In the genomic region with DNA sequence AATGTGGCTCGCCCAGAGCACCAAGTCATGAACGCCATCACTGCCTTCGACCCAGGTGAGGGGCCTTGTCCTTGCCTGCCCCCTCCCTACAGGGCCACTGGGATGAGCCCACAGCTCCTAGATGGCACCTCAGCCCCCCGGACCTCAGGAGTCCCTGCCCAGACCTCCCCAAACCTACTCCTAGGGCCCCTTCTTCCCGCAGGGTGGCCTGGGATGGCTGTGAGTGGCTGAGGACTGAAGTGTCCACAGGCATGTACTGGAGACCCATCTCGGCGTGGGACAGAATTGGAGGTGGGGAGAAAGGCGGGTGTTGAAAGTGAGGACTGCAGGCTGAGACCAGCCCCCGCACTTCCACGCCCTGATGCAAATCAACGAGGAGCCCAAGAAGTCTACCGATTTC, we compare ENCODE assay signal across 19 cellular contexts. TPM values are rescaled to one million over a fixed set of nuclear protein-coding genes. Genes with fewer than 3 reads are reported as not detected.
A peak's percentile ranks its signal among the peaks of the same experiment; 100 is the strongest.
DNase-seq lines count a peak whose midpoint lies in the region; ATAC-seq, FAIRE-seq and TF ChIP-seq lines count a peak whose summit lies in the region.
"Had no signal": no experiment of that assay in that cellular context is flagged by ENCODE, and none has a peak within 500 bp of the region (broad histone marks: within the 10 kb centered on the region; RNA-seq: fewer than 3 reads in every experiment).

No MANE protein-coding gene starts in this region.

- FAIRE-seq in H1 (lab: Jason Lieb, UNC) = no peak
- FAIRE-seq: A204.1 had no signal

- H3K4ac ChIP-seq in H1 (replicated peaks; ENCODE audit: insufficient read length, low read depth, low read length) = no peak overlapping the region

- H3K4me3 Mint-ChIP-seq in neural crest cell = peak overlapping the region; percentile 16
- no peak overlapping the region for H3K4me3 Mint-ChIP-seq in CD8-positive, alpha-beta T cell
- H3K4me3 Mint-ChIP-seq: CD4-positive, alpha-beta T cell had no signal

- H3K18ac ChIP-seq in H1 (ENCODE audit: extremely low read depth, low read length) = no peak overlapping the region; the same call in none of the 2 replicates

- TF ChIP-seq CTCF in heart right ventricle (IDR thresholded peaks at IDR 0.05) (no peak), H1 (IDR thresholded peaks at IDR 0.05; ENCODE audit: control extremely low read depth in 1 of 3, insufficient read depth in 1 of 3, low read depth in 1 of 3, low read length in 3 of 3) (no peak), neural crest cell (conservative IDR thresholded peaks at IDR 0.05) (no peak)
- no peak for TF ChIP-seq CTCF in CD8-positive, alpha-beta T cell (IDR thresholded peaks at IDR 0.05)

- no peak overlapping the region for H3K14ac ChIP-seq in H1 (ENCODE audit: insufficient read length)

- no peak for ATAC-seq in heart right ventricle
- ATAC-seq in HG03039 (IDR thresholded peaks at IDR 0.05; ENCODE audit: unreplicated experiment) = no peak
- ATAC-seq in CD8-positive, alpha-beta T cell = no peak

- peak overlapping the region; percentile 72; the same call in 1 of the 2 replicates for H2BK15ac ChIP-seq in H1 (ENCODE audit: low read length)

- no peak for TF ChIP-seq RAD21 in H1 (IDR thresholded peaks at IDR 0.05 in 1 of 2, conservative IDR thresholded peaks at IDR 0.05 in 1 of 2; ENCODE audit: low read depth in 2 of 2, low read length in 2 of 2)

- peak; percentile 62 for DNase-seq in cardiac septum (ENCODE audit: low spot score)
- DNase-seq in heart right ventricle = no peak
- no peak for DNase-seq in H1 (ENCODE audit: low read depth in 1 of 2, low spot score in 2 of 2)
- no peak for DNase-seq in neural crest cell (ENCODE audit: low read depth, low spot score)
- no peak for DNase-seq in NCI-H524 treated with DMSO at 0.1 percent for 48 hours (lab: John Stamatoyannopoulos, UW)
- DNase-seq in CD8-positive, alpha-beta T cell = no peak
- DNase-seq: CD4-positive, alpha-beta T cell; GDM1; HCEC 1CT; KBM-7; NCI-H1694 treated with DMSO at 0.1 percent for 48 hours; NCI-H2227 treated with DMSO at 0.1 percent for 48 hours; NCI-H524; PC-9 had no signal

- POLR2A ChIA-PET in H1 (lab: Charles Lee; ENCODE audit: partially characterized antibody) = interaction anchor here (1.2 to 1.4 kb wide), 3 partner anchors 8 to 31 kb away, joined by 3 read pairs; no protein-coding TSS in a partner anchor
- POLR2A ChIA-PET in CD8-positive, alpha-beta T cell (lab: Charles Lee) = no interaction called here

- H3K23ac ChIP-seq in H1 (ENCODE audit: insufficient read length) = no peak overlapping the region

- peaks cover 11% of the 10 kb centered on the region for H3K23me2 ChIP-seq in H1 (ENCODE audit: low read depth, low read length)

- peak overlapping the region; percentile 1 for H4K91ac ChIP-seq in H1 (replicated peaks; ENCODE audit: insufficient read length, low read length)

- H3K79me1 ChIP-seq in H1 (ENCODE audit: low read depth, low read length) = no peaks in the 10 kb centered on the region

- H3K9me3 ChIP-seq in heart right ventricle = no peaks in the 10 kb centered on the region
- no peaks in the 10 kb centered on the region for H3K9me3 ChIP-seq in H1 (ENCODE audit: insufficient read depth in 2 of 2, low read depth in 1 of 2, low read length in 1 of 2)
- no peaks in the 10 kb centered on the region for H3K9me3 ChIP-seq in CD8-positive, alpha-beta T cell (ENCODE audit: low read length)

- H2BK120ac ChIP-seq in H1 (replicated peaks; ENCODE audit: low read depth, low read length) = no peak overlapping the region

- no peak overlapping the region for H3K4me2 ChIP-seq in H1 (ENCODE audit: insufficient read depth in 1 of 2, low read depth in 2 of 2, low read length in 2 of 2)
- H3K4me2 ChIP-seq: PC-9 had no signal

- peaks cover 20% of the 10 kb centered on the region for H3K4me1 Mint-ChIP-seq in neural crest cell
- peaks cover 14% of the 10 kb centered on the region for H3K4me1 Mint-ChIP-seq in CD8-positive, alpha-beta T cell (ENCODE audit: low read depth)

- H3K36me3 ChIP-seq in heart right ventricle (peaks cover 0 to 7% (median 0%) of the 10 kb centered on the region in 9 donors), H1 (ENCODE audit: control insufficient read depth in 2 of 4, insufficient read depth in 4 of 4, low read length in 3 of 4) (peaks cover 0 to 6% (median 0%) of the 10 kb centered on the region in 4 experiments; a peak in 1 of 8 replicates)
- H3K36me3 ChIP-seq in CD8-positive, alpha-beta T cell (ENCODE audit: insufficient read depth, low read length) = no peaks in the 10 kb centered on the region

- no peak overlapping the region for H2AFZ ChIP-seq in H1 (ENCODE audit: low read length)
- H2AFZ ChIP-seq: PC-9 had no signal

- H4K5ac ChIP-seq in H1 (ENCODE audit: insufficient read length, low read depth, low read length) = no peak overlapping the region

- 90 to 91% methylated on average over 12 of the region's 12 CpGs for WGBS in heart right ventricle, 2 donors
- 85% methylated on average over 12 of the region's 12 CpGs; no CpG with 5 or more reads in 1 of the 2 experiments for WGBS in H1 (ENCODE audit: extremely low coverage in 1 of 2, insufficient coverage in 1 of 2, insufficient read length in 1 of 2, insufficient replicate concordance in 2 of 2, low coverage in 1 of 2, low lambda C conversion rate in 2 of 2, missing lambda C conversion rate in 1 of 2), 2 experiments

- no peaks in the 10 kb centered on the region for H3K9me3 Mint-ChIP-seq in neural crest cell
- H3K9me3 Mint-ChIP-seq in CD8-positive, alpha-beta T cell = no peaks in the 10 kb centered on the region
- H3K9me3 Mint-ChIP-seq: CD4-positive, alpha-beta T cell had no signal

- H3K4me1 ChIP-seq in heart right ventricle (peaks cover under 1 to 33% (median 25%) of the 10 kb centered on the region in 9 donors), H1 (replicated peaks in 1 of 4; ENCODE audit: control insufficient read depth in 3 of 4, insufficient read depth in 4 of 4, low read length in 3 of 4) (peaks cover 0 to 16% (median 12%) of the 10 kb centered on the region in 4 experiments; a peak in 6 of 7 replicates)
- H3K4me1 ChIP-seq in CD8-positive, alpha-beta T cell (ENCODE audit: insufficient read depth, low read length) = no peaks in the 10 kb centered on the region

- peak overlapping the region; percentile 16; the same call in 1 of the 2 replicates for H2BK5ac ChIP-seq in H1 (ENCODE audit: low read depth, low read length)

- no peak overlapping the region for H3K56ac ChIP-seq in H1 (replicated peaks; ENCODE audit: insufficient read length, low read depth, low read length)

- H3K4me3 ChIP-seq in heart right ventricle = no peak overlapping the region
- no peak overlapping the region for H3K4me3 ChIP-seq in H1 (ENCODE audit: extremely low read depth in 1 of 4, insufficient read depth in 2 of 4, low read depth in 3 of 4, low read length in 4 of 4)
- H3K4me3 ChIP-seq in CD8-positive, alpha-beta T cell (ENCODE audit: low read depth, low read length) = no peak overlapping the region
- H3K4me3 ChIP-seq: PC-9, SJSA1 had no signal

- peaks cover 0 to 6% of the 10 kb centered on the region in 2 experiments; a peak in 3 of 4 replicates for H3K79me2 ChIP-seq in H1 (ENCODE audit: control insufficient read depth in 1 of 2, insufficient read depth in 2 of 2, low read length in 2 of 2)

- CTCF ChIA-PET in H1 (lab: Charles Lee; ENCODE audit: partially characterized antibody) = no interaction called here
- CTCF ChIA-PET in CD8-positive, alpha-beta T cell (lab: Charles Lee) = no interaction called here

- no peak overlapping the region for H3K9ac ChIP-seq in H1 (replicated peaks in 1 of 4; ENCODE audit: extremely low read depth in 1 of 4, low read depth in 3 of 4, low read length in 3 of 4)

- peak overlapping the region; percentile 98 for H2BK20ac ChIP-seq in H1 (ENCODE audit: low read length)

- TF ChIP-seq POLR2A in H1 (IDR thresholded peaks at IDR 0.05; ENCODE audit: control extremely low read depth in 1 of 2, low read depth in 2 of 2, low read length in 2 of 2) = no peak

- no peak overlapping the region for H2AK5ac ChIP-seq in H1 (ENCODE audit: low read depth, low read length)

- H3K27ac Mint-ChIP-seq in neural crest cell (ENCODE audit: unreplicated experiment) = no peak overlapping the region
- no peak overlapping the region for H3K27ac Mint-ChIP-seq in CD8-positive, alpha-beta T cell
- H3K27ac Mint-ChIP-seq: CD4-positive, alpha-beta T cell had no signal

- peak overlapping the region; percentile 68; the same call in 1 of the 2 replicates for H2BK12ac ChIP-seq in H1 (ENCODE audit: low read depth, low read length)

- H3K27me3 ChIP-seq in heart right ventricle = peaks cover 0 to 29% (median 0%) of the 10 kb centered on the region in 7 donors
- H3K27me3 ChIP-seq in H1 (replicated peaks in 1 of 4; ENCODE audit: control insufficient read depth in 3 of 4, extremely low read depth in 1 of 4, insufficient read depth in 3 of 4, low read length in 3 of 4) = peaks cover 0 to 29% (median 20%) of the 10 kb centered on the region in 4 experiments; a peak in 5 of 7 replicates
- peaks cover 6% of the 10 kb centered on the region for H3K27me3 ChIP-seq in CD8-positive, alpha-beta T cell (ENCODE audit: insufficient read depth, low read length)
- H3K27me3 ChIP-seq: SJSA1 had no signal

- peaks cover 0 to 3% of the 10 kb centered on the region in 2 experiments for H4K20me1 ChIP-seq in H1 (replicated peaks in 1 of 2; ENCODE audit: control insufficient read depth in 1 of 2, insufficient read depth in 2 of 2, low read length in 2 of 2)

- H3K27me3 Mint-ChIP-seq in neural crest cell (ENCODE audit: low read depth) = peaks cover 37% of the 10 kb centered on the region
- peaks cover 38% of the 10 kb centered on the region for H3K27me3 Mint-ChIP-seq in CD8-positive, alpha-beta T cell (ENCODE audit: low read depth)

- H3K27ac ChIP-seq in heart right ventricle (no peak overlapping the region), H1 (ENCODE audit: low read depth, low read length) (no peak overlapping the region)
- H3K27ac ChIP-seq in CD8-positive, alpha-beta T cell (ENCODE audit: low read depth, low read length) = no peak overlapping the region
- H3K27ac ChIP-seq: PC-9, SJSA1 had no signal

- no peak overlapping the region for H4K8ac ChIP-seq in H1 (ENCODE audit: extremely low read depth, insufficient read depth, low read length)

- no peak for TF ChIP-seq EP300 in H1 (IDR thresholded peaks at IDR 0.05; ENCODE audit: borderline replicate concordance in 1 of 2, low read depth in 2 of 2, low read length in 2 of 2)

- peaks cover 4% of the 10 kb centered on the region for H3K36me3 Mint-ChIP-seq in neural crest cell (ENCODE audit: low read depth)
- H3K36me3 Mint-ChIP-seq in CD8-positive, alpha-beta T cell = no peaks in the 10 kb centered on the region

- intact Hi-C loops in cardiac septum (cut with DNase I) (loop anchor here (5.0 to 10.0 kb wide), 2 partner anchors 33 to 640 kb away; partner anchors contain the start of gene SEH1L), heart right ventricle (cut with DNase I) (loop anchor here in 3 of 10 donors (5.0 kb wide), 1 partner anchor 33 kb away; no protein-coding TSS in a partner anchor)
- intact Hi-C loops in CD8-positive, alpha-beta T cell (cut with DNase I, micrococcal nuclease) = no loop called here

RNA-seq across cellular contexts. Expression of gene TUBB6, which starts 2.8 kb away (rescaled TPM):
- total RNA-seq in cardiac septum (155 TPM), heart right ventricle (100 to 1,000 TPM in 4 of 10 donors, 10 to 100 TPM in 6; 62.8 to 216 (median 92.1) TPM), neural crest cell (77.8 and 81.8 TPM in 2 replicates)
- polyA plus RNA-seq in heart right ventricle (100 to 1,000 TPM in 1 of 2 donors, 10 to 100 TPM in 1; 61.9 to 602 TPM), H1 (2011; rRNA removed) (223 and 288 TPM in 2 replicates)
- total RNA-seq in H1 (2021; fragmentation: NEBNext Ultra II Directional; extraction: Animal tissue kit (Norgen Biotek cat#: 25700)) = 126 and 128 TPM in 2 replicates
- polyA plus RNA-seq in H1 (2011; cell fraction: cytosol; rRNA removed) = 206 TPM
- 196 TPM for polyA plus RNA-seq in H1 (2011; cell fraction: nucleus; rRNA removed)
- 96.3 to 131 TPM (median 121 TPM) in 4 replicates for polyA plus RNA-seq in H1 (2012, experiment 1 of 2)
- polyA plus RNA-seq in H1 (2012, experiment 2 of 2) = 81.1 TPM
- 88.3 TPM for polyA plus RNA-seq in H1 (2013, experiment 1 of 2)
- polyA plus RNA-seq in H1 (2013, experiment 2 of 2) = 92.6 TPM
- 69.6 and 75.5 TPM in 2 replicates for polyA minus RNA-seq in H1 (2011; rRNA and poly(A)+ RNA removed)
- 91.3 TPM for polyA minus RNA-seq in H1 (2011; cell fraction: cytosol; rRNA and poly(A)+ RNA removed)
- 58.7 TPM for polyA minus RNA-seq in H1 (2011; cell fraction: nucleus; rRNA and poly(A)+ RNA removed)
- total RNA-seq in CD8-positive, alpha-beta T cell = under 1 TPM; 0.60 to 0.94 TPM

RNA-seq across cellular contexts. Expression of gene CIDEA, which starts 51.0 kb away (rescaled TPM):
- 0.40 TPM for total RNA-seq in cardiac septum
- total RNA-seq in heart right ventricle = 1 to 10 TPM in 4 of 10 donors, under 1 TPM in 4, not detected in 2; 0.37 to 6.8 (median 1.4) TPM
- polyA plus RNA-seq in heart right ventricle = 1 to 10 TPM in 1 of 2 donors, under 1 TPM in 1; 0.59 to 2.0 TPM
- total RNA-seq in H1 (2021; fragmentation: NEBNext Ultra II Directional; extraction: Animal tissue kit (Norgen Biotek cat#: 25700)) = not detected in 2 replicates
- polyA plus RNA-seq in H1 (2011; rRNA removed) = 0.06 TPM in 1 of 2 replicates, not detected in the other
- polyA plus RNA-seq in H1 (2011; cell fraction: cytosol; rRNA removed) = not detected
- 0.09 TPM for polyA plus RNA-seq in H1 (2011; cell fraction: nucleus; rRNA removed)
- polyA plus RNA-seq in H1 (2012, experiment 1 of 2) = not detected in 4 replicates
- polyA plus RNA-seq in H1 (2012, experiment 2 of 2) = not detected
- polyA plus RNA-seq in H1 (2013, experiment 1 of 2) = 0.12 TPM
- polyA plus RNA-seq in H1 (2013, experiment 2 of 2) = 0.15 TPM
- not detected in 2 replicates for polyA minus RNA-seq in H1 (2011; rRNA and poly(A)+ RNA removed)
- not detected for polyA minus RNA-seq in H1 (2011; cell fraction: cytosol; rRNA and poly(A)+ RNA removed)
- polyA minus RNA-seq in H1 (2011; cell fraction: nucleus; rRNA and poly(A)+ RNA removed) = not detected
- total RNA-seq in neural crest cell = not detected in 2 replicates
- not detected for total RNA-seq in CD8-positive, alpha-beta T cell
- total RNA-seq: CD4-positive, alpha-beta T cell; Daoy; PC-9; SJSA1 had no signal
- polyA plus RNA-seq: BJ had no signal

Comparison
In these comparisons a context has a peak if more than half of its experiments do, and no peak if none do; other contexts are left out.
1. RNA of gene TUBB6, which starts 2.8 kb away (total RNA-seq): 155 TPM in cardiac septum (single experiment), 126 to 128 TPM in H1, 62.8 to 216 TPM in heart right ventricle and 77.8 to 81.8 TPM in neural crest cell; 0.60 to 0.94 TPM in CD8-positive, alpha-beta T cell; every median in the first group is over 10 times any median in the second.